9 cellular contexts compared by ENCODE assay signal in the genomic region with DNA sequence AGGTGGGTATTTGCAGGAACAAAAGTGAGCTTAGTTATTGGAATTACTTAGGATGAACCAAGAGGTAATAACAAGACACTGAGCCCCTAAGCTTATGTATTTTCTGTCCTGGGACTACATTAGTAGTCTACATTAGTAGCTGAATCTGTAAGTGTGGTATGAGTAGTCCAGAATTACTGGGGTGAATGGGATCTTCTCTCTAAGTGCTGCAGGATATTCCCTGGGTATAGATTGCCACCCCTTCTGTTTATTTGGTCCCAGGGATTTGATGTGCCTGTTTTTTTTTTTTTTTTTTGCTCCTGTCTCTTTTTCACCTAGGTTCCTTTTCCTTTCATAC. TPM values are rescaled to one million over a fixed set of nuclear protein-coding genes. Genes with fewer than 3 reads are reported as not detected.
DNase-seq lines count a peak whose midpoint lies in the region; ATAC-seq and TF ChIP-seq lines count a peak whose summit lies in the region.
"Had no signal": no experiment of that assay in that cellular context is flagged by ENCODE, and none has a peak within 500 bp of the region (broad histone marks: within the 10 kb centered on the region; RNA-seq: fewer than 3 reads in every experiment).

No MANE protein-coding gene starts in this region.

- DNase-seq in activated naive CD8-positive, alpha-beta T cell treated with anti-CD3 and anti-CD28 coated beads, Interleukin-2, amount 10 ng/mL, durations not matched to agents 7 days and 5 days = no peak
- no peak for DNase-seq in activated naive CD8-positive, alpha-beta T cell treated with anti-CD3 and anti-CD28 coated beads for 36 hours
- DNase-seq in effector memory CD8-positive, alpha-beta T cell = no peak
- DNase-seq in type B pancreatic cell (ENCODE audit: extremely low spot score, unreplicated experiment) (no peak), DMS 273 (lab: John Stamatoyannopoulos, UW; ENCODE audit: unreplicated experiment) (no peak), HuH-7.5 (ENCODE audit: low spot score) (no peak)
- DNase-seq: activated naive CD4-positive, alpha-beta T cell had no signal

- H3K27me3 Mint-ChIP-seq in activated naive CD8-positive, alpha-beta T cell treated with anti-CD3 and anti-CD28 coated beads, Interleukin-2, amount 10 ng/mL, durations not matched to agents 7 days and 5 days = no peaks in the 10 kb centered on the region
- H3K27me3 Mint-ChIP-seq in activated naive CD8-positive, alpha-beta T cell treated with anti-CD3 and anti-CD28 coated beads for 36 hours = no peaks in the 10 kb centered on the region
- no peaks in the 10 kb centered on the region for H3K27me3 Mint-ChIP-seq in effector memory CD8-positive, alpha-beta T cell
- H3K27me3 Mint-ChIP-seq in type B pancreatic cell = no peaks in the 10 kb centered on the region

- no peak for TF ChIP-seq CTCF in type B pancreatic cell (conservative IDR thresholded peaks at IDR 0.05)

- no peaks in the 10 kb centered on the region for H3K9me3 Mint-ChIP-seq in activated naive CD8-positive, alpha-beta T cell treated with anti-CD3 and anti-CD28 coated beads, Interleukin-2, amount 10 ng/mL, durations not matched to agents 7 days and 5 days
- H3K9me3 Mint-ChIP-seq in activated naive CD8-positive, alpha-beta T cell treated with anti-CD3 and anti-CD28 coated beads for 36 hours = no peaks in the 10 kb centered on the region
- no peaks in the 10 kb centered on the region for H3K9me3 Mint-ChIP-seq in effector memory CD8-positive, alpha-beta T cell
- peaks cover 3% of the 10 kb centered on the region for H3K9me3 Mint-ChIP-seq in type B pancreatic cell

- H3K4me3 Mint-ChIP-seq in activated naive CD8-positive, alpha-beta T cell treated with anti-CD3 and anti-CD28 coated beads, Interleukin-2, amount 10 ng/mL, durations not matched to agents 7 days and 5 days = peak overlapping the region; percentile 18
- H3K4me3 Mint-ChIP-seq in activated naive CD8-positive, alpha-beta T cell treated with anti-CD3 and anti-CD28 coated beads for 36 hours = no peak overlapping the region
- no peak overlapping the region for H3K4me3 Mint-ChIP-seq in effector memory CD8-positive, alpha-beta T cell
- H3K4me3 Mint-ChIP-seq in type B pancreatic cell = peak overlapping the region; percentile 35

- no peak overlapping the region for H3K27ac Mint-ChIP-seq in activated naive CD8-positive, alpha-beta T cell treated with anti-CD3 and anti-CD28 coated beads, Interleukin-2, amount 10 ng/mL, durations not matched to agents 7 days and 5 days
- no peak overlapping the region for H3K27ac Mint-ChIP-seq in activated naive CD8-positive, alpha-beta T cell treated with anti-CD3 and anti-CD28 coated beads for 36 hours
- H3K27ac Mint-ChIP-seq in effector memory CD8-positive, alpha-beta T cell = peak overlapping the region; percentile 5 to 13
- H3K27ac Mint-ChIP-seq in type B pancreatic cell = peak overlapping the region; percentile 66

- peaks cover 45% of the 10 kb centered on the region for H3K4me1 Mint-ChIP-seq in activated naive CD8-positive, alpha-beta T cell treated with anti-CD3 and anti-CD28 coated beads, Interleukin-2, amount 10 ng/mL, durations not matched to agents 7 days and 5 days
- H3K4me1 Mint-ChIP-seq in activated naive CD8-positive, alpha-beta T cell treated with anti-CD3 and anti-CD28 coated beads for 36 hours = peaks cover 53% of the 10 kb centered on the region
- H3K4me1 Mint-ChIP-seq in effector memory CD8-positive, alpha-beta T cell (ENCODE audit: low read depth in 2 of 2) = peaks cover 37 to 67% of the 10 kb centered on the region in 2 donors
- H3K4me1 Mint-ChIP-seq in type B pancreatic cell (ENCODE audit: unreplicated experiment) = peaks cover 54% of the 10 kb centered on the region

- peaks cover 13% of the 10 kb centered on the region for H3K36me3 Mint-ChIP-seq in activated naive CD8-positive, alpha-beta T cell treated with anti-CD3 and anti-CD28 coated beads, Interleukin-2, amount 10 ng/mL, durations not matched to agents 7 days and 5 days
- H3K36me3 Mint-ChIP-seq in activated naive CD8-positive, alpha-beta T cell treated with anti-CD3 and anti-CD28 coated beads for 36 hours = peaks cover 5% of the 10 kb centered on the region
- H3K36me3 Mint-ChIP-seq in effector memory CD8-positive, alpha-beta T cell (ENCODE audit: insufficient read depth) = peaks cover 5% of the 10 kb centered on the region
- H3K36me3 Mint-ChIP-seq in type B pancreatic cell = no peaks in the 10 kb centered on the region

- ATAC-seq in activated naive CD8-positive, alpha-beta T cell treated with anti-CD3 and anti-CD28 coated beads, Interleukin-2, amount 10 ng/mL, durations not matched to agents 7 days and 5 days (ENCODE audit: low read depth) = no peak
- ATAC-seq in HG03354 (IDR thresholded peaks at IDR 0.05; ENCODE audit: poor library complexity, severe bottlenecking, unreplicated experiment) (peak; percentile 39), HG03039 (IDR thresholded peaks at IDR 0.05; ENCODE audit: unreplicated experiment) (no peak)
- ATAC-seq in effector memory CD8-positive, alpha-beta T cell (replicated peaks) = no peak

- POLR2A ChIA-PET in activated naive CD8-positive, alpha-beta T cell treated with anti-CD3 and anti-CD28 coated beads, Interleukin-2, amount 10 ng/mL, durations not matched to agents 7 days and 5 days (lab: Charles Lee) = no interaction called here

RNA-seq across cellular contexts. Expression of a gene that starts 5.9 kb away (rescaled TPM):
- total RNA-seq in activated naive CD8-positive, alpha-beta T cell treated with anti-CD3 and anti-CD28 coated beads, Interleukin-2, amount 10 ng/mL, durations not matched to agents 7 days and 5 days = 10 to 100 TPM; 38.9 to 45.4 TPM
- 10 to 100 TPM; 35.0 to 35.7 TPM for total RNA-seq in activated naive CD8-positive, alpha-beta T cell treated with anti-CD3 and anti-CD28 coated beads for 36 hours
- total RNA-seq in type B pancreatic cell (ENCODE audit: low replicate concordance) = 29.5 and 49.1 TPM in 2 replicates

Comparison
In these comparisons a context has a peak if more than half of its experiments do, and no peak if none do; other contexts are left out.
1. H3K4me3 Mint-ChIP-seq: peak in activated naive CD8-positive, alpha-beta T cell treated with anti-CD3 and anti-CD28 coated beads, Interleukin-2, amount 10 ng/mL, durations not matched to agents 7 days and 5 days (single experiment) and type B pancreatic cell (single experiment); none in activated naive CD8-positive, alpha-beta T cell treated with anti-CD3 and anti-CD28 coated beads for 36 hours (single experiment) and effector memory CD8-positive, alpha-beta T cell (0 of 2).
2. H3K27ac Mint-ChIP-seq: peak in effector memory CD8-positive, alpha-beta T cell (2 of 2) and type B pancreatic cell (single experiment); none in activated naive CD8-positive, alpha-beta T cell treated with anti-CD3 and anti-CD28 coated beads, Interleukin-2, amount 10 ng/mL, durations not matched to agents 7 days and 5 days (single experiment) and activated naive CD8-positive, alpha-beta T cell treated with anti-CD3 and anti-CD28 coated beads for 36 hours (single experiment).